1 cellular context compared by ENCODE assay signal in the genomic region with DNA sequence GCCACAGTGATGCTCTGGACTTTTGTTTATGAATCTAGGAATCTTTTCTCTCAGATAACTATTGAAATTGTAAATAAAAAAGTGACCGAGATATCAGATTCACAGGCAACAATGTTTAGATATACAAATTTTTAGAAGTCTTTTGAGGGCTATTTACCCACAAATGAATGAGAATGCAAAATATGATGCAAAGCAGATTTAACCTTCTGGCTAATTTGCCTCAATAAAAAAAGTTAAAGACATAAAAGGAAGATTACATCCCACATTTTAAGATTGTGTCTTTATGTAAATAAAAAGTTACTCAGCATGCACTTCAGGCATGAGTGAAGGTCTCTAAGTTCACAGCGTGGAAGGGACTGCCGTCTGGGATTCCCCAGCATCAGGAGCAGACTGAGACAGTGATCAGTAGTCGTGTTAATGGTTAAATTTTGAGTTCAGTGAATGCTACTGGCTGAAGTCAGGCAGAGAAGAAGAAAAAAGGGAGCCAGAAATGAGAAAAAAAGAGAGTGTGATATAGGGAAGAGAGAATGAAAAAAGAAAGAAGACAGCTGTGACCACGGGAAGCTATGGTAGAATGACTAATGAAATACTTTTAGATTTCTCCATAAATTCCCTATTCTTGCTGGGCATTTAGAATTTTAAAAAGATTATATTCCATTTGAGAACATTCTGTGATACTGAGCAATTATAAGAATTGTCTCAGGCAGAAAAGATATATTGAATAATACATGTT.
TF ChIP-seq lines count a peak whose summit lies in the region.

No MANE protein-coding gene starts in this region.

TF ChIP-seq in IMR-90, 13 proteins besides CTCF, POLR2A, EP300 and RAD21:
- TF ChIP-seq FOS (IDR thresholded peaks at IDR 0.05; ENCODE audit: low read depth, low read length): no peak
- no peak for TF ChIP-seq MAFK (IDR thresholded peaks at IDR 0.05; ENCODE audit: low read depth, low read length)
- no peak for TF ChIP-seq SMC3 (IDR thresholded peaks at IDR 0.05; ENCODE audit: low read depth, low read length)
- TF ChIP-seq, protein P1, sequence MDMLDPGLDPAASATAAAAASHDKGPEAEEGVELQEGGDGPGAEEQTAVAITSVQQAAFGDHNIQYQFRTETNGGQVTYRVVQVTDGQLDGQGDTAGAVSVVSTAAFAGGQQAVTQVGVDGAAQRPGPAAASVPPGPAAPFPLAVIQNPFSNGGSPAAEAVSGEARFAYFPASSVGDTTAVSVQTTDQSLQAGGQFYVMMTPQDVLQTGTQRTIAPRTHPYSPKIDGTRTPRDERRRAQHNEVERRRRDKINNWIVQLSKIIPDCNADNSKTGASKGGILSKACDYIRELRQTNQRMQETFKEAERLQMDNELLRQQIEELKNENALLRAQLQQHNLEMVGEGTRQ (IDR thresholded peaks at IDR 0.05; ENCODE audit: low read depth, low read length): no peak
